Comparison of ENCODE assay signal across 11 cellular contexts in genomic region chr19:53809518-53810186, GRCh38. TPM values are rescaled to one million over a fixed set of nuclear protein-coding genes. Genes with fewer than 3 reads are reported as not detected.
DNase-seq lines count a peak whose midpoint lies in the region; FAIRE-seq and TF ChIP-seq lines count a peak whose summit lies in the region.
"Had no signal": no experiment of that assay in that cellular context is flagged by ENCODE, and none has a peak within 500 bp of the region (broad histone marks: within the 10 kb centered on the region; RNA-seq: fewer than 3 reads in every experiment).

No MANE protein-coding gene starts in this region.

- peak; percentile 14 for TF ChIP-seq CTCF in AG09319 (IDR thresholded peaks at IDR 0.05; ENCODE audit: low read depth, low read length)
- peak; percentile 39 for TF ChIP-seq CTCF in GM12873 (IDR thresholded peaks at IDR 0.05; ENCODE audit: insufficient read depth, low read depth, low read length, missing control alignments)
- TF ChIP-seq CTCF in WERI-Rb-1 (IDR thresholded peaks at IDR 0.05; ENCODE audit: low read depth, low read length), result peak; percentile 74
- peak in 2 of 3 experiments; percentile 6 to 24 for TF ChIP-seq CTCF in keratinocyte (optimal IDR thresholded peaks at IDR 0.05 in 1 of 3, IDR thresholded peaks at IDR 0.05 in 1 of 3, conservative IDR thresholded peaks at IDR 0.05 in 1 of 3; ENCODE audit: extremely low read depth in 1 of 3, insufficient read depth in 2 of 3, low read length in 3 of 3)
- TF ChIP-seq CTCF in GM10248 (IDR thresholded peaks at IDR 0.05; ENCODE audit: control extremely low read depth, extremely low read depth, low read depth, missing control alignments), result no peak

- no peaks in the 10 kb centered on the region for H3K4me1 ChIP-seq in keratinocyte (ENCODE audit: control insufficient read depth, extremely low read depth, insufficient read depth, low read length)
- H3K4me1 ChIP-seq: tibial nerve had no signal

- no peaks in the 10 kb centered on the region for H3K9me3 Mint-ChIP-seq in activated naive CD4-positive, alpha-beta T cell treated with anti-CD3 and anti-CD28 coated beads for 36 hours
- H3K9me3 Mint-ChIP-seq: activated B cell treated with CpG ODN at 0.5 μM for 24 hours; dendritic cell treated with granulocyte-macrophage colony-stimulating factor and Interleukin-4, amounts not matched to agents 40 ng/mL and 50 ng/mL, for 4 days had no signal

- H3K36me3 ChIP-seq in WERI-Rb-1 (no peaks in the 10 kb centered on the region), keratinocyte (ENCODE audit: control insufficient read depth in 2 of 2, extremely low read depth in 1 of 2, insufficient read depth in 2 of 2, low read length in 2 of 2) (no peaks in the 10 kb centered on the region)
- H3K36me3 ChIP-seq: tibial nerve had no signal

- no peak overlapping the region for H3K4me3 Mint-ChIP-seq in activated naive CD4-positive, alpha-beta T cell treated with anti-CD3 and anti-CD28 coated beads for 36 hours
- H3K4me3 Mint-ChIP-seq: activated B cell treated with CpG ODN at 0.5 μM for 24 hours; dendritic cell treated with granulocyte-macrophage colony-stimulating factor and Interleukin-4, amounts not matched to agents 40 ng/mL and 50 ng/mL, for 4 days had no signal

- H3K4me2 ChIP-seq in keratinocyte (ENCODE audit: control insufficient read depth, extremely low read depth, insufficient read depth, low read depth, low read length), result no peak overlapping the region

- no peak overlapping the region for H2AFZ ChIP-seq in keratinocyte (ENCODE audit: control insufficient read depth, low read length)

- dilution Hi-C loops in keratinocyte (cut with MboI; ENCODE audit: extremely low pct_ligation_motif_present, low sequenced_read_pairs), result no loop called here

- H3K9me3 ChIP-seq in WERI-Rb-1 (ENCODE audit: severe bottlenecking) (no peaks in the 10 kb centered on the region), keratinocyte (ENCODE audit: control insufficient read depth, low read depth, low read length) (no peaks in the 10 kb centered on the region)
- H3K9me3 ChIP-seq: tibial nerve had no signal

- no peaks in the 10 kb centered on the region for H4K20me1 ChIP-seq in keratinocyte (ENCODE audit: control insufficient read depth, extremely low read depth, insufficient read depth, low read length)

- no peaks in the 10 kb centered on the region for H3K27me3 Mint-ChIP-seq in activated naive CD4-positive, alpha-beta T cell treated with anti-CD3 and anti-CD28 coated beads for 36 hours (ENCODE audit: low read depth)
- H3K27me3 Mint-ChIP-seq: activated B cell treated with CpG ODN at 0.5 μM for 24 hours; dendritic cell treated with granulocyte-macrophage colony-stimulating factor and Interleukin-4, amounts not matched to agents 40 ng/mL and 50 ng/mL, for 4 days had no signal

- H3K27ac ChIP-seq in WERI-Rb-1, result no peak overlapping the region
- H3K27ac ChIP-seq in keratinocyte (ENCODE audit: control insufficient read depth, insufficient read depth, low read length), result no peak overlapping the region
- H3K27ac ChIP-seq: tibial nerve had no signal

- intact Hi-C loops in activated naive CD4-positive, alpha-beta T cell treated with anti-CD3 and anti-CD28 coated beads for 36 hours (cut with micrococcal nuclease), result no loop called here

- no peak overlapping the region for H3K9ac ChIP-seq in keratinocyte (ENCODE audit: control insufficient read depth, extremely low read depth, insufficient read depth, low read length)

- H3K4me1 Mint-ChIP-seq in activated naive CD4-positive, alpha-beta T cell treated with anti-CD3 and anti-CD28 coated beads for 36 hours (ENCODE audit: low read depth), result no peaks in the 10 kb centered on the region
- H3K4me1 Mint-ChIP-seq: activated B cell treated with CpG ODN at 0.5 μM for 24 hours had no signal

- DNase-seq in AG09319 (ENCODE audit: extremely low read depth, low read depth), result no peak
- peak; percentile 51 for DNase-seq in WERI-Rb-1
- no peak for DNase-seq in keratinocyte (ENCODE audit: low read depth, low spot score)
- DNase-seq in GM10248 (ENCODE audit: extremely low spot score), result no peak
- DNase-seq in 8988T, result no peak
- no peak for DNase-seq in activated naive CD4-positive, alpha-beta T cell treated with anti-CD3 and anti-CD28 coated beads for 36 hours
- DNase-seq: activated B cell treated with CpG ODN at 0.5 μM for 24 hours, NCI-H187 treated with DMSO at 0.1 percent for 48 hours had no signal

- no peak for FAIRE-seq in keratinocyte (lab: Jason Lieb, UNC)

- H3K9me1 ChIP-seq in keratinocyte (ENCODE audit: control insufficient read depth, extremely low read depth, insufficient read depth, low read length), result no peaks in the 10 kb centered on the region

- CTCF ChIA-PET in GM10248 (lab: Yijun Ruan, JAX), result interaction anchor here (1.5 to 1.7 kb wide), 2 partner anchors 17 to 216 kb away, joined by 4 to 7 read pairs; no protein-coding TSS in a partner anchor
- CTCF ChIA-PET in activated naive CD4-positive, alpha-beta T cell treated with anti-CD3 and anti-CD28 coated beads for 36 hours (lab: Charles Lee), result interaction anchor here (0.6 to 2.3 kb wide), 4 partner anchors 17 to 533 kb away, joined by 3 to 10 read pairs (median 4); no protein-coding TSS in a partner anchor

- H3K79me2 ChIP-seq in keratinocyte (ENCODE audit: control insufficient read depth, insufficient read depth, low read length), result no peaks in the 10 kb centered on the region

- H3K36me3 Mint-ChIP-seq in activated naive CD4-positive, alpha-beta T cell treated with anti-CD3 and anti-CD28 coated beads for 36 hours (ENCODE audit: low read depth), result no peaks in the 10 kb centered on the region

- POLR2A ChIA-PET in GM10248 (lab: Yijun Ruan, JAX), result no interaction called here

- H3K27me3 ChIP-seq in WERI-Rb-1 (ENCODE audit: insufficient read depth, low read depth, severe bottlenecking), result peaks cover 74% of the 10 kb centered on the region
- no peaks in the 10 kb centered on the region for H3K27me3 ChIP-seq in keratinocyte (ENCODE audit: control insufficient read depth, extremely low read depth, insufficient read depth, low read length)
- H3K27me3 ChIP-seq: tibial nerve had no signal

- H3K4me3 ChIP-seq in WERI-Rb-1 (ENCODE audit: low read depth, low read length), result no peak overlapping the region
- no peak overlapping the region for H3K4me3 ChIP-seq in keratinocyte (ENCODE audit: control insufficient read depth in 2 of 3, extremely low read depth in 1 of 3, insufficient read depth in 2 of 3, low read depth in 1 of 3, low read length in 3 of 3)
- H3K4me3 ChIP-seq: tibial nerve had no signal

- no peak overlapping the region for H3K27ac Mint-ChIP-seq in activated naive CD4-positive, alpha-beta T cell treated with anti-CD3 and anti-CD28 coated beads for 36 hours
- H3K27ac Mint-ChIP-seq: activated B cell treated with CpG ODN at 0.5 μM for 24 hours; dendritic cell treated with granulocyte-macrophage colony-stimulating factor and Interleukin-4, amounts not matched to agents 40 ng/mL and 50 ng/mL, for 4 days had no signal

RNA-seq across cellular contexts. Expression of gene NLRP12, which starts 14.5 kb away (rescaled TPM):
- not detected in 3 replicates for polyA plus RNA-seq in keratinocyte
- polyA plus RNA-seq in keratinocyte (2011; ENCODE audit: low read depth), result not detected
- polyA plus RNA-seq in keratinocyte (2011; cell fraction: cytosol; rRNA removed), result not detected in 2 replicates
- not detected in 2 replicates for polyA plus RNA-seq in keratinocyte (2011; cell fraction: nucleus; rRNA removed)
- polyA plus RNA-seq in keratinocyte (2012; ENCODE audit: low replicate concordance), result not detected in 2 replicates
- polyA minus RNA-seq in keratinocyte, result not detected in 3 replicates
- not detected for polyA minus RNA-seq in keratinocyte (2011; cell fraction: cytosol; rRNA and poly(A)+ RNA removed)
- polyA minus RNA-seq in keratinocyte (2011; cell fraction: nucleus; rRNA and poly(A)+ RNA removed), result not detected in 2 replicates
- total RNA-seq in activated naive CD4-positive, alpha-beta T cell treated with anti-CD3 and anti-CD28 coated beads for 36 hours, result not detected
- total RNA-seq: activated B cell treated with CpG ODN at 0.5 μM for 24 hours had no signal

RNA-seq across cellular contexts. Expression of gene MYADM, which starts 58.0 kb away (rescaled TPM):
- polyA plus RNA-seq in keratinocyte, result 16.8 to 24.6 TPM (median 19.4 TPM) in 3 replicates
- polyA plus RNA-seq in keratinocyte (2011; ENCODE audit: low read depth), result 7.8 TPM
- polyA plus RNA-seq in keratinocyte (2011; cell fraction: cytosol; rRNA removed), result 13.7 and 25.2 TPM in 2 replicates
- polyA plus RNA-seq in keratinocyte (2011; cell fraction: nucleus; rRNA removed), result 67.7 and 97.3 TPM in 2 replicates
- polyA plus RNA-seq in keratinocyte (2012; ENCODE audit: low replicate concordance), result 20.1 and 71.6 TPM in 2 replicates
- 22.0 to 221 TPM (median 23.3 TPM) in 3 replicates for polyA minus RNA-seq in keratinocyte
- 41.4 TPM for polyA minus RNA-seq in keratinocyte (2011; cell fraction: cytosol; rRNA and poly(A)+ RNA removed)
- 37.5 and 65.9 TPM in 2 replicates for polyA minus RNA-seq in keratinocyte (2011; cell fraction: nucleus; rRNA and poly(A)+ RNA removed)
- 10 to 100 TPM; 13.6 to 13.9 TPM for total RNA-seq in activated naive CD4-positive, alpha-beta T cell treated with anti-CD3 and anti-CD28 coated beads for 36 hours
